Comparison of ENCODE assay signal across 2 cellular contexts in genomic region chr20:5168582-5169396, GRCh38.
TF ChIP-seq lines count a peak whose summit lies in the region.

No MANE protein-coding gene starts in this region.

TF ChIP-seq in A549, 52 proteins besides CTCF, POLR2A, EP300 and RAD21 (continued from another document):
- TF ChIP-seq FOSL2 (IDR thresholded peaks at IDR 0.05) (no peak), FOSL2 (CRISPR knock-in tag; IDR thresholded peaks at IDR 0.05) (no peak), FOSB (CRISPR knock-in tag; IDR thresholded peaks at IDR 0.05) (no peak)

TF ChIP-seq in HEK293, 187 proteins besides CTCF, POLR2A, EP300 and RAD21 (continued from another document and continues in another):
- TF ChIP-seq AEBP2 (tag by site-specific recombination; IDR thresholded peaks at IDR 0.05; ENCODE audit: borderline replicate concordance) (no peak), KLF9 (tag by site-specific recombination; IDR thresholded peaks at IDR 0.05; ENCODE audit: low read depth) (0 out of 2 replicates have a peak, but pooled peaks have one; percentile 12), ZNF366 (tag by site-specific recombination; conservative IDR thresholded peaks at IDR 0.05) (no peak), ZBTB21 (tag by site-specific recombination; IDR thresholded peaks at IDR 0.05) (no peak), KLF17 (tag by site-specific recombination; IDR thresholded peaks at IDR 0.05) (peak; percentile 68; the same call in 1 of the 2 replicates), KLF1 (tag by site-specific recombination; IDR thresholded peaks at IDR 0.05) (peak; percentile 52), ZNF623 (tag by site-specific recombination; IDR thresholded peaks at IDR 0.05) (no peak), BCL6B (tag by site-specific recombination; IDR thresholded peaks at IDR 0.05) (no peak), ZNF830 (tag by site-specific recombination; IDR thresholded peaks at IDR 0.05; ENCODE audit: low read depth) (no peak), ZNF600 (tag by site-specific recombination; IDR thresholded peaks at IDR 0.05) (no peak), ZNF747 (tag by site-specific recombination; IDR thresholded peaks at IDR 0.05) (no peak), TRIM28 (IDR thresholded peaks at IDR 0.05; ENCODE audit: borderline replicate concordance, low read length) (no peak), ZNF202 (tag by site-specific recombination; IDR thresholded peaks at IDR 0.05; ENCODE audit: borderline replicate concordance) (no peak), ZNF624 (tag by site-specific recombination; IDR thresholded peaks at IDR 0.05) (no peak), BCL11B (tag by site-specific recombination; IDR thresholded peaks at IDR 0.05; ENCODE audit: low read depth) (no peak), ZBTB20 (tag by site-specific recombination; IDR thresholded peaks at IDR 0.05) (no peak; the same call in 1 of the 2 replicates), ZBTB1 (tag by site-specific recombination; IDR thresholded peaks at IDR 0.05) (no peak), ZNF354C (tag by site-specific recombination; IDR thresholded peaks at IDR 0.05; ENCODE audit: borderline replicate concordance, low read depth) (no peak), PRDM10 (tag by site-specific recombination; IDR thresholded peaks at IDR 0.05) (no peak), ZNF426 (tag by site-specific recombination; IDR thresholded peaks at IDR 0.05) (no peak), ZIC2 (tag by site-specific recombination; IDR thresholded peaks at IDR 0.05) (peak; percentile 73), ZNF654 (tag by site-specific recombination; IDR thresholded peaks at IDR 0.05; ENCODE audit: low read depth) (no peak), ZNF175 (tag by site-specific recombination; IDR thresholded peaks at IDR 0.05) (no peak), ZBTB44 (tag by site-specific recombination; IDR thresholded peaks at IDR 0.05) (no peak), ZNF561 (tag by site-specific recombination; IDR thresholded peaks at IDR 0.05; ENCODE audit: borderline replicate concordance) (no peak), ZNF37A (tag by site-specific recombination; IDR thresholded peaks at IDR 0.05) (no peak), GFI1B (tag by site-specific recombination; IDR thresholded peaks at IDR 0.05) (no peak), ELK4 (IDR thresholded peaks at IDR 0.05; ENCODE audit: borderline replicate concordance, low read depth, low read length) (no peak), ZSCAN23 (tag by site-specific recombination; IDR thresholded peaks at IDR 0.05) (no peak), SCRT2 (tag by site-specific recombination; IDR thresholded peaks at IDR 0.05) (no peak), ZNF280D (tag by site-specific recombination; IDR thresholded peaks at IDR 0.05) (no peak), ZNF10 (tag by site-specific recombination; IDR thresholded peaks at IDR 0.05) (no peak), ZNF48 (tag by site-specific recombination; IDR thresholded peaks at IDR 0.05) (no peak), REST (tag by site-specific recombination; IDR thresholded peaks at IDR 0.05) (no peak), ZSCAN4 (tag by site-specific recombination; IDR thresholded peaks at IDR 0.05) (no peak), ZNF76 (tag by site-specific recombination; IDR thresholded peaks at IDR 0.05; ENCODE audit: borderline replicate concordance, low read depth) (no peak), PRDM4 (tag by site-specific recombination; IDR thresholded peaks at IDR 0.05) (no peak), ZNF514 (tag by site-specific recombination; IDR thresholded peaks at IDR 0.05) (no peak)
